ENCODE assay signal across 18 cellular contexts in genomic region chr1:180002437-180002836, GRCh38. TPM values are rescaled to one million over a fixed set of nuclear protein-coding genes. Genes with fewer than 3 reads are reported as not detected.
DNase-seq lines count a peak whose midpoint lies in the region; ATAC-seq and TF ChIP-seq lines count a peak whose summit lies in the region.
"Had no signal": no experiment of that assay in that cellular context is flagged by ENCODE, and none has a peak within 500 bp of the region (broad histone marks: within the 10 kb centered on the region; RNA-seq: fewer than 3 reads in every experiment).

No MANE protein-coding gene starts in this region.

- H3K27me3 ChIP-seq in left ventricle myocardium inferior (ENCODE audit: low read depth): no peaks in the 10 kb centered on the region
- no peaks in the 10 kb centered on the region for H3K27me3 ChIP-seq in RWPE2 (ENCODE audit: insufficient read depth, poor library complexity, severe bottlenecking)
- H3K27me3 ChIP-seq in endodermal cell (ENCODE audit: control insufficient read depth, insufficient read depth, low read length, poor library complexity, severe bottlenecking): no peaks in the 10 kb centered on the region
- H3K27me3 ChIP-seq in MG63: no peaks in the 10 kb centered on the region

- H3K4me1 ChIP-seq in left ventricle myocardium inferior (peaks cover 27% of the 10 kb centered on the region), RWPE2 (ENCODE audit: insufficient read depth, poor library complexity, severe bottlenecking) (no peaks in the 10 kb centered on the region), endodermal cell (ENCODE audit: control insufficient read depth, insufficient read depth, low read length) (no peaks in the 10 kb centered on the region)

- H3K27ac ChIP-seq in left ventricle myocardium inferior (replicated peaks) (peak overlapping the region; percentile 9), RWPE2 (ENCODE audit: poor library complexity, severe bottlenecking) (no peak overlapping the region), endodermal cell (ENCODE audit: low read depth, low read length) (no peak overlapping the region)
- H3K27ac ChIP-seq: HL-60 had no signal

- no peak for DNase-seq in left ventricle myocardium inferior
- no peak for DNase-seq in left cardiac atrium
- DNase-seq in RWPE2 (ENCODE audit: low spot score): no peak
- DNase-seq in fibroblast of the aortic adventitia (ENCODE audit: low read depth): peak; percentile 23
- DNase-seq in NCI-H2171 (lab: John Stamatoyannopoulos, UW): no peak
- DNase-seq in endodermal cell: no peak
- no peak for DNase-seq in MG63
- DNase-seq in activated CD4-positive, CD25-positive, alpha-beta regulatory T cell (lab: John Stamatoyannopoulos, UW): no peak
- DNase-seq: CD4-positive, alpha-beta T cell; GOT3; KBM-7; NCI-H1105; NCI-H1694 treated with DMSO at 0.1 percent for 48 hours; NCI-H446; NCI-H748 treated with DMSO at 0.1 percent for 48 hours; Right ventricle myocardium superior had no signal

- H3K9ac ChIP-seq in endodermal cell (ENCODE audit: extremely low read depth, low read length, poor library complexity, severe bottlenecking): no peak overlapping the region

- H3K9me3 ChIP-seq in left ventricle myocardium inferior (replicated peaks) (peaks cover 6% of the 10 kb centered on the region), RWPE2 (ENCODE audit: severe bottlenecking) (no peaks in the 10 kb centered on the region), endodermal cell (ENCODE audit: control insufficient read depth, low read length) (no peaks in the 10 kb centered on the region), MG63 (peaks cover 2% of the 10 kb centered on the region; the same call in 1 of the 2 replicates)

- no peak overlapping the region for H3K4me3 Mint-ChIP-seq in endodermal cell
- H3K4me3 Mint-ChIP-seq: CD4-positive, alpha-beta T cell had no signal

- H3K4me1 Mint-ChIP-seq in endodermal cell: no peaks in the 10 kb centered on the region

- H3K27me3 Mint-ChIP-seq in endodermal cell (ENCODE audit: insufficient read depth): no peaks in the 10 kb centered on the region
- H3K27me3 Mint-ChIP-seq: CD4-positive, alpha-beta T cell had no signal

- H3K9me3 Mint-ChIP-seq in endodermal cell: peaks cover 10% of the 10 kb centered on the region
- H3K9me3 Mint-ChIP-seq: CD4-positive, alpha-beta T cell had no signal

- peaks cover 18% of the 10 kb centered on the region for H3K36me3 Mint-ChIP-seq in endodermal cell (ENCODE audit: low read depth)

- no peak overlapping the region for H3K27ac Mint-ChIP-seq in endodermal cell
- H3K27ac Mint-ChIP-seq: CD4-positive, alpha-beta T cell had no signal

- H3K4me3 ChIP-seq in left ventricle myocardium inferior (no peak overlapping the region), RWPE2 (ENCODE audit: severe bottlenecking) (no peak overlapping the region), fibroblast of the aortic adventitia (ENCODE audit: low read depth, low read length) (no peak overlapping the region), endodermal cell (ENCODE audit: low read length) (no peak overlapping the region), MG63 (no peak overlapping the region)

- ATAC-seq in left cardiac atrium: no peak
- ATAC-seq in RWPE2 (ENCODE audit: low read depth): peak; percentile 10; the same call in 1 of the 3 replicates
- ATAC-seq: Panc1 had no signal

- intact Hi-C loops in left ventricle myocardium inferior (cut with micrococcal nuclease) (no loop called here), left cardiac atrium (cut with DNase I) (loop anchor here in 1 of 2 donors (10.0 kb wide), 1 partner anchor 68 kb away; no protein-coding TSS in a partner anchor)

- H3K36me3 ChIP-seq in left ventricle myocardium inferior: peaks cover 30% of the 10 kb centered on the region
- peaks cover 36% of the 10 kb centered on the region for H3K36me3 ChIP-seq in RWPE2 (ENCODE audit: low read depth)
- H3K36me3 ChIP-seq in endodermal cell (ENCODE audit: control insufficient read depth, insufficient read depth, low read length): peaks cover 44% of the 10 kb centered on the region
- peaks cover 35% of the 10 kb centered on the region for H3K36me3 ChIP-seq in MG63

- TF ChIP-seq CTCF in left ventricle myocardium inferior (IDR thresholded peaks at IDR 0.05; ENCODE audit: borderline replicate concordance) (no peak), RWPE2 (IDR thresholded peaks at IDR 0.05; ENCODE audit: poor library complexity, severe bottlenecking) (no peak), fibroblast of the aortic adventitia (IDR thresholded peaks at IDR 0.05; ENCODE audit: insufficient read depth, low read length) (no peak), endodermal cell (conservative IDR thresholded peaks at IDR 0.05) (no peak)

RNA-seq across cellular contexts. Expression of gene CEP350, which starts 47.8 kb away (rescaled TPM):
- 34.7 TPM for total RNA-seq in left ventricle myocardium inferior
- 10 to 100 TPM; 30.0 to 36.9 TPM for total RNA-seq in left cardiac atrium
- total RNA-seq in fibroblast of the aortic adventitia (ENCODE audit: low replicate concordance): 57.9 and 115 TPM in 2 replicates
- 10 to 100 TPM; 32.2 to 42.2 TPM for total RNA-seq in endodermal cell
- polyA plus RNA-seq in endodermal cell (2013, experiment 1 of 2): 20.4 TPM
- 28.0 TPM for polyA plus RNA-seq in endodermal cell (2013, experiment 2 of 2)
- 17.5 and 168 TPM in 2 replicates for total RNA-seq in MG63 (2014; rRNA removed; shearing (Covaris generic); ENCODE audit: low replicate concordance)
